In the genomic region with DNA sequence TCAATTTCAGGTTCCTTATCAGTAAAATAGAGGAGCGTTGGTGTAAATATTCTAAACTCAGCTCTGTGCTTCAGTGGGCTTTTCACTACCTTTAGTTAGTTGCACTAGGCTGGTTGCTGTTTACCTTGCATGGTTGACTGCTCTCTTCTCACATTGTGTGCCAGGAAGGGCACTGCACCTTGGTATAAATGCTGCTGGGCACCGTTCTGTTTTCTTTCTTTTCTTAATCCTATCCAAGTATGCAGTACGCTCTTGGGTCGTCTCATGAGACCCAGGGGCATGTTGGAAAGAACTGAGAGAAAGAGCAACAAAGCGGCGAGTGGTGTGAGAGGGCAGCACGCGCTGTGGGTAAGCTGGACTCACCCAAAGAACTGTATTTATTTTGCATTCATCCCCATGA, we compare ENCODE assay signal across 17 cellular contexts. TPM values are rescaled to one million over a fixed set of nuclear protein-coding genes. Genes with fewer than 3 reads are reported as not detected.
DNase-seq lines count a peak whose midpoint lies in the region; ATAC-seq and TF ChIP-seq lines count a peak whose summit lies in the region.
"Had no signal": no experiment of that assay in that cellular context is flagged by ENCODE, and none has a peak within 500 bp of the region (broad histone marks: within the 10 kb centered on the region; RNA-seq: fewer than 3 reads in every experiment).

No MANE protein-coding gene starts in this region.

- H3K4me3 ChIP-seq in epithelial cell of proximal tubule (ENCODE audit: low read depth, low read length): peak overlapping the region; percentile 20

- H3K27ac ChIP-seq in caudate nucleus (ENCODE audit: low read depth, low read length): no peak overlapping the region

- TF ChIP-seq CTCF in epithelial cell of proximal tubule (conservative IDR thresholded peaks at IDR 0.05; ENCODE audit: low read depth, low read length): no peak

- ATAC-seq in Right ventricle myocardium inferior (no peak), HG02981 (IDR thresholded peaks at IDR 0.05; ENCODE audit: unreplicated experiment) (no peak), GM19467 (IDR thresholded peaks at IDR 0.05; ENCODE audit: unreplicated experiment) (no peak)
- ATAC-seq: Panc1, T-cell had no signal

- intact Hi-C loops in Right ventricle myocardium inferior (cut with DNase I): no loop called here

- DNase-seq in DMS53 treated with DMSO at 0.1 percent for 48 hours (lab: John Stamatoyannopoulos, UW; ENCODE audit: unreplicated experiment) (peak; percentile 46), NCI-H1092 treated with DMSO at 0.1 percent for 48 hours (lab: John Stamatoyannopoulos, UW) (peak; percentile 91), NCI-H345 treated with DMSO at 0.1 percent for 48 hours (lab: John Stamatoyannopoulos, UW; ENCODE audit: unreplicated experiment) (peak; percentile 91), epithelial cell of proximal tubule (ENCODE audit: low read depth) (peak; percentile 67), Right ventricle myocardium inferior (ENCODE audit: missing footprints) (no peak), caudate nucleus (lab: John Stamatoyannopoulos, UW) (no peak)
- DNase-seq: activated CD4-positive, CD25-positive, alpha-beta regulatory T cell; activated naive CD4-positive, alpha-beta T cell treated with anti-CD3 and anti-CD28 coated beads, Interleukin-2, amount 10 ng/mL, durations not matched to agents 7 days and 5 days; Calu3; NCI-H1930; posterior cingulate gyrus; stimulated activated CD4-positive, alpha-beta T cell treated with anti-CD3 and anti-CD28 coated beads, Interleukin-15, amount 100 ng/mL, for 24 hours; T-cell had no signal

RNA-seq across cellular contexts. Expression of a gene that starts 22.4 kb away (rescaled TPM):
- total RNA-seq in epithelial cell of proximal tubule (not detected in 2 replicates), Right ventricle myocardium inferior (1.8 TPM)
- total RNA-seq: Calu3, mononuclear cell, T-cell had no signal

Comparison
In these comparisons a context has a peak if more than half of its experiments do, and no peak if none do; other contexts are left out.
1. DNase-seq: peak in DMS53 treated with DMSO at 0.1 percent for 48 hours (single experiment), NCI-H1092 treated with DMSO at 0.1 percent for 48 hours (single experiment), NCI-H345 treated with DMSO at 0.1 percent for 48 hours (single experiment) and epithelial cell of proximal tubule (single experiment); none in Right ventricle myocardium inferior (single experiment) and caudate nucleus (0 of 61).